Comparison of ENCODE assay signal across 20 cellular contexts in genomic region chr12:22276846-22277245, GRCh38. TPM values are rescaled to one million over a fixed set of nuclear protein-coding genes. Genes with fewer than 3 reads are reported as not detected.
DNase-seq lines count a peak whose midpoint lies in the region; ATAC-seq and TF ChIP-seq lines count a peak whose summit lies in the region.
"Had no signal": no experiment of that assay in that cellular context is flagged by ENCODE, and none has a peak within 500 bp of the region (broad histone marks: within the 10 kb centered on the region; RNA-seq: fewer than 3 reads in every experiment).

No MANE protein-coding gene starts in this region.

- H3K27me3 ChIP-seq in GM23248 (replicated peaks; ENCODE audit: insufficient read depth) (no peaks in the 10 kb centered on the region), OCI-LY3 (ENCODE audit: low read depth, low read length) (no peaks in the 10 kb centered on the region), stomach (no peaks in the 10 kb centered on the region), right cardiac atrium (ENCODE audit: control insufficient read depth, insufficient read depth) (no peaks in the 10 kb centered on the region)
- H3K27me3 ChIP-seq: upper lobe of right lung had no signal

- H3K9me3 ChIP-seq in GM23248 (ENCODE audit: low read depth) (no peaks in the 10 kb centered on the region), OCI-LY3 (ENCODE audit: insufficient read depth, low read length) (no peaks in the 10 kb centered on the region; the same call in 1 of the 2 replicates), stomach (no peaks in the 10 kb centered on the region), right cardiac atrium (ENCODE audit: control insufficient read depth, low read length) (no peaks in the 10 kb centered on the region)
- H3K9me3 ChIP-seq: neutrophil, upper lobe of right lung had no signal

- DNase-seq in GM23248 = no peak
- DNase-seq in germinal center (ENCODE audit: low spot score) = peak; percentile 8
- DNase-seq in stomach = no peak
- no peak for DNase-seq in DMS153 (lab: John Stamatoyannopoulos, UW)
- no peak for DNase-seq in DMS53 treated with DMSO at 0.1 percent for 48 hours (lab: John Stamatoyannopoulos, UW; ENCODE audit: unreplicated experiment)
- no peak for DNase-seq in right cardiac atrium
- DNase-seq: activated CD4-positive, alpha-beta T cell treated with anti-CD3 and anti-CD28 coated beads for 4 hours; activated naive CD4-positive, alpha-beta T cell treated with anti-CD3 and anti-CD28 coated beads, Interleukin-2, amount 10 ng/mL, durations not matched to agents 7 days and 5 days; caudate nucleus; CD4-positive, alpha-beta memory T cell; dorsolateral prefrontal cortex; GF-D8; H9; NCI-H1930; NCI-H345; stimulated activated CD4-positive, alpha-beta T cell treated with anti-CD3 and anti-CD28 coated beads, Interleukin-4, amount 100 ng/mL, for 1 hour; upper lobe of right lung had no signal

- no peak for TF ChIP-seq POLR2A in stomach (IDR thresholded peaks at IDR 0.05)

- no peaks in the 10 kb centered on the region for H3K36me3 ChIP-seq in GM23248 (ENCODE audit: low read depth)
- no peaks in the 10 kb centered on the region for H3K36me3 ChIP-seq in OCI-LY3 (replicated peaks; ENCODE audit: low read depth, low read length)
- no peaks in the 10 kb centered on the region for H3K36me3 ChIP-seq in stomach
- H3K36me3 ChIP-seq: neutrophil, upper lobe of right lung had no signal

- no peak overlapping the region for H3K4me3 ChIP-seq in GM23248
- 0 out of 2 replicates have a peak overlapping the region, but pooled peaks have one; percentile 26 for H3K4me3 ChIP-seq in OCI-LY3 (ENCODE audit: low read length)
- H3K4me3 ChIP-seq in stomach = no peak overlapping the region
- H3K4me3 ChIP-seq in right cardiac atrium (ENCODE audit: low read length) = no peak overlapping the region
- H3K4me3 ChIP-seq: dorsolateral prefrontal cortex, upper lobe of right lung had no signal

- H3K9me2 ChIP-seq in GM23248 (ENCODE audit: insufficient read depth) = no peaks in the 10 kb centered on the region

- no peaks in the 10 kb centered on the region for H4K20me1 ChIP-seq in GM23248 (ENCODE audit: insufficient read depth)
- no peaks in the 10 kb centered on the region for H4K20me1 ChIP-seq in OCI-LY3 (ENCODE audit: insufficient read depth, low read length)

- 88 to 89% methylated on average over 3 of the region's 3 CpGs for WGBS in GM23248 (ENCODE audit: low coverage in 1 of 2, low lambda C conversion rate in 2 of 2, missing lambda C conversion rate in 2 of 2), 2 experiments
- WGBS in stomach, 5 donors = 61 to 78% (median 75%) methylated on average over 3 of the region's 3 CpGs
- 66% methylated on average over 3 of the region's 3 CpGs for WGBS in right cardiac atrium

- TF ChIP-seq CTCF in OCI-LY3 (IDR thresholded peaks at IDR 0.05; ENCODE audit: low read depth, low read length) = no peak
- no peak for TF ChIP-seq CTCF in stomach (IDR thresholded peaks at IDR 0.05)

- H2AFZ ChIP-seq in GM23248 (no peak overlapping the region), OCI-LY3 (ENCODE audit: low read depth, low read length) (no peak overlapping the region)

- ATAC-seq in right cardiac atrium = no peak
- ATAC-seq: Panc1, upper lobe of right lung had no signal

- no peaks in the 10 kb centered on the region for H3K79me2 ChIP-seq in GM23248 (ENCODE audit: insufficient read depth)
- no peaks in the 10 kb centered on the region for H3K79me2 ChIP-seq in OCI-LY3 (ENCODE audit: low read length)

- intact Hi-C loops in stomach (cut with DNase I; ENCODE audit: low total_unique reads) = no loop called here
- intact Hi-C loops in right cardiac atrium (cut with DNase I) = no loop called here

- in situ Hi-C loops in GM23248 (cut with MboI) = no loop called here

- peak overlapping the region; percentile 89 for H3K27ac ChIP-seq in GM23248
- no peak overlapping the region for H3K27ac ChIP-seq in OCI-LY3 (ENCODE audit: low read length)
- H3K27ac ChIP-seq in stomach = peak overlapping the region in 3 of 5 donors; percentile 72 to 81 (median 79)
- H3K27ac ChIP-seq in right cardiac atrium (ENCODE audit: low read length) = no peak overlapping the region
- H3K27ac ChIP-seq: neutrophil had no signal

- H3K4me1 ChIP-seq in GM23248 (ENCODE audit: insufficient read depth) (peaks cover 27% of the 10 kb centered on the region), OCI-LY3 (ENCODE audit: low read length) (peaks cover 16% of the 10 kb centered on the region), stomach (peaks cover 0 to 13% (median 6%) of the 10 kb centered on the region in 4 donors), right cardiac atrium (ENCODE audit: control insufficient read depth, insufficient read depth, low read length) (no peaks in the 10 kb centered on the region)

- H3F3A ChIP-seq in GM23248 (ENCODE audit: insufficient read depth) = peaks cover 5% of the 10 kb centered on the region; the same call in 1 of the 2 replicates

- H3K4me2 ChIP-seq in GM23248 (ENCODE audit: unreplicated experiment) = no peak overlapping the region
- H3K4me2 ChIP-seq in OCI-LY3 (ENCODE audit: low read length) = peak overlapping the region; percentile 56

- no peak overlapping the region for H3K9ac ChIP-seq in GM23248
- H3K9ac ChIP-seq in OCI-LY3 (ENCODE audit: low read length) = no peak overlapping the region

- TF ChIP-seq EP300 in stomach (IDR thresholded peaks at IDR 0.05) = no peak

RNA-seq across cellular contexts. Expression of gene ST8SIA1, which starts 57.7 kb away (rescaled TPM):
- total RNA-seq in GM23248 (2014; rRNA removed; shearing (Covaris generic)) = not detected in 2 replicates
- 0.15 TPM in 1 of 2 replicates, not detected in the other for polyA plus RNA-seq in GM23248 (2016; fragmentation: Nextera tagmentation; extraction: Ambion mirVana)
- total RNA-seq in stomach = 1 to 10 TPM in 4 of 5 donors, under 1 TPM in 1; 0.29 to 5.0 (median 1.8) TPM
- 1 to 10 TPM; 2.0 to 2.6 (median 2.4) TPM for polyA plus RNA-seq in stomach
- total RNA-seq in right cardiac atrium = 1 to 10 TPM; 3.0 to 9.6 (median 6.3) TPM
- 3.8 TPM for polyA plus RNA-seq in right cardiac atrium
- total RNA-seq: H9 had no signal

Comparison
In these comparisons a context has a peak if more than half of its experiments do, and no peak if none do; other contexts are left out.
1. H3K27ac ChIP-seq: peak in GM23248 (single experiment) and stomach (3 of 5); none in OCI-LY3 (single experiment) and right cardiac atrium (single experiment).